Comparison of ENCODE assay signal across 11 cellular contexts in genomic region chr3:150147776-150148175, GRCh38.
A peak's percentile ranks its signal among the peaks of the same experiment; 100 is the strongest.
DNase-seq lines count a peak whose midpoint lies in the region; ATAC-seq and TF ChIP-seq lines count a peak whose summit lies in the region.
"Had no signal": no experiment of that assay in that cellular context is flagged by ENCODE, and none has a peak within 500 bp of the region (broad histone marks: within the 10 kb centered on the region; RNA-seq: fewer than 3 reads in every experiment).

No MANE protein-coding gene starts in this region.

- H2AFZ ChIP-seq in neuron (ENCODE audit: low read depth, low read length) = peak overlapping the region; percentile 12

- H3K4me3 ChIP-seq in choroid plexus epithelial cell (ENCODE audit: low read depth, low read length) (no peak overlapping the region), neuron (ENCODE audit: low read length) (no peak overlapping the region)
- H3K4me3 ChIP-seq: pancreas had no signal

- peaks cover 17% of the 10 kb centered on the region for H3K4me1 ChIP-seq in neuron (ENCODE audit: insufficient read depth, low read length)
- H3K4me1 ChIP-seq: pancreas had no signal

- H3K27ac Mint-ChIP-seq in endothelial cell (ENCODE audit: unreplicated experiment) = no peak overlapping the region
- H3K27ac Mint-ChIP-seq: CD4-positive, CD25-positive, alpha-beta regulatory T cell had no signal

- H3K9me3 Mint-ChIP-seq in endothelial cell (ENCODE audit: unreplicated experiment) = no peaks in the 10 kb centered on the region
- H3K9me3 Mint-ChIP-seq: CD4-positive, CD25-positive, alpha-beta regulatory T cell had no signal

- DNase-seq in DMS53 (lab: John Stamatoyannopoulos, UW) = peak; percentile 89
- peak; percentile 84 for DNase-seq in NCI-H510A (lab: John Stamatoyannopoulos, UW)
- DNase-seq in choroid plexus epithelial cell (ENCODE audit: low read depth) = peak; percentile 91
- DNase-seq in activated CD4-positive, CD25-positive, alpha-beta regulatory T cell (lab: John Stamatoyannopoulos, UW) = no peak
- DNase-seq in endothelial cell (ENCODE audit: low spot score) = no peak
- DNase-seq: CD4-positive, CD25-positive, alpha-beta regulatory T cell; NCI-H2171 had no signal

- no peaks in the 10 kb centered on the region for H3K36me3 ChIP-seq in neuron (ENCODE audit: insufficient read depth, low read length)
- H3K36me3 ChIP-seq: pancreas had no signal

- ATAC-seq in HG02623 (IDR thresholded peaks at IDR 0.05; ENCODE audit: unreplicated experiment) (no peak), GM18907 (IDR thresholded peaks at IDR 0.05; ENCODE audit: unreplicated experiment) (no peak)

- TF ChIP-seq CTCF in choroid plexus epithelial cell (conservative IDR thresholded peaks at IDR 0.05; ENCODE audit: low read depth, low read length) (no peak), endothelial cell (IDR thresholded peaks at IDR 0.05; ENCODE audit: unreplicated experiment) (no peak)

- H3K36me3 Mint-ChIP-seq in endothelial cell (ENCODE audit: low read depth, unreplicated experiment) = no peaks in the 10 kb centered on the region
- H3K36me3 Mint-ChIP-seq: CD4-positive, CD25-positive, alpha-beta regulatory T cell had no signal

- H3K27me3 ChIP-seq in neuron (ENCODE audit: insufficient read depth, low read length) = no peaks in the 10 kb centered on the region
- H3K27me3 ChIP-seq: pancreas had no signal

- no peak overlapping the region for H3K4me3 Mint-ChIP-seq in endothelial cell (ENCODE audit: unreplicated experiment)
- H3K4me3 Mint-ChIP-seq: CD4-positive, CD25-positive, alpha-beta regulatory T cell had no signal

- H3K27me3 Mint-ChIP-seq in endothelial cell (ENCODE audit: unreplicated experiment) = no peaks in the 10 kb centered on the region
- H3K27me3 Mint-ChIP-seq: CD4-positive, CD25-positive, alpha-beta regulatory T cell had no signal

- H3K4me1 Mint-ChIP-seq in endothelial cell (ENCODE audit: unreplicated experiment) = no peaks in the 10 kb centered on the region
- H3K4me1 Mint-ChIP-seq: CD4-positive, CD25-positive, alpha-beta regulatory T cell had no signal

- peaks cover 2% of the 10 kb centered on the region for H3K9me3 ChIP-seq in neuron (ENCODE audit: low read length)
- H3K9me3 ChIP-seq: pancreas had no signal

Comparison
In these comparisons a context has a peak if more than half of its experiments do, and no peak if none do; other contexts are left out.
1. DNase-seq: peak in DMS53 (single experiment), NCI-H510A (single experiment) and choroid plexus epithelial cell (single experiment); none in activated CD4-positive, CD25-positive, alpha-beta regulatory T cell (0 of 4) and endothelial cell (single experiment).